10 cellular contexts compared by ENCODE assay signal in genomic region chr17:69060835-69061234, GRCh38. TPM values are rescaled to one million over a fixed set of nuclear protein-coding genes. Genes with fewer than 3 reads are reported as not detected.
DNase-seq lines count a peak whose midpoint lies in the region; ATAC-seq and TF ChIP-seq lines count a peak whose summit lies in the region.
"Had no signal": no experiment of that assay in that cellular context is flagged by ENCODE, and none has a peak within 500 bp of the region (broad histone marks: within the 10 kb centered on the region; RNA-seq: fewer than 3 reads in every experiment).

TSS of gene ABCA9 (minus strand) at chr17:69060927. CDS start at chr17:69051126, 9,801 bp downstream.

- 16 to 25% methylated on average over 2 of the region's 2 CpGs for WGBS in esophagus squamous epithelium, 2 donors

- H3K27me3 Mint-ChIP-seq in nephron progenitor cell (ENCODE audit: low read depth, poor library complexity) = peaks cover 2% of the 10 kb centered on the region

- peaks cover 37% of the 10 kb centered on the region for H3K9me3 Mint-ChIP-seq in nephron progenitor cell

- no peak for TF ChIP-seq POLR2A in esophagus squamous epithelium (IDR thresholded peaks at IDR 0.05)

- H3K4me1 ChIP-seq in esophagus squamous epithelium = peaks cover 0 to 5% (median 0%) of the 10 kb centered on the region in 3 donors
- no peaks in the 10 kb centered on the region for H3K4me1 ChIP-seq in upper lobe of right lung

- H3K27ac Mint-ChIP-seq in nephron progenitor cell = peak within 1 kb of the TSS; percentile 87

- peaks cover 18% of the 10 kb centered on the region for H3K36me3 Mint-ChIP-seq in nephron progenitor cell (ENCODE audit: low read depth)
- H3K36me3 Mint-ChIP-seq: T-cell had no signal

- no peak for TF ChIP-seq CTCF in esophagus squamous epithelium (IDR thresholded peaks at IDR 0.05)
- TF ChIP-seq CTCF in nephron progenitor cell (IDR thresholded peaks at IDR 0.05) = no peak
- no peak for TF ChIP-seq CTCF in upper lobe of right lung (IDR thresholded peaks at IDR 0.05)

- H3K36me3 ChIP-seq in esophagus squamous epithelium (no peaks in the 10 kb centered on the region), upper lobe of right lung (no peaks in the 10 kb centered on the region)

- intact Hi-C loops in esophagus squamous epithelium (cut with DNase I) = no loop called here
- intact Hi-C loops in upper lobe of right lung (cut with DNase I) = no loop called here

- ATAC-seq in upper lobe of right lung = no peak
- ATAC-seq: T-cell had no signal

- H3K4me3 ChIP-seq in esophagus squamous epithelium (peak within 1 kb of the TSS in 1 of 4 donors; percentile 25), upper lobe of right lung (no peak within 1 kb of the TSS)

- H3K9me3 ChIP-seq in esophagus squamous epithelium (no peaks in the 10 kb centered on the region), upper lobe of right lung (no peaks in the 10 kb centered on the region)

- DNase-seq in NCI-H2171 treated with DMSO at 0.1 percent for 48 hours (lab: John Stamatoyannopoulos, UW) (peak; percentile 13), NCI-H2171 (lab: John Stamatoyannopoulos, UW) (no peak), esophagus squamous epithelium (lab: John Stamatoyannopoulos, UW) (no peak), nephron progenitor cell (no peak), upper lobe of right lung (no peak), ecto neural progenitor cell (ENCODE audit: low spot score) (no peak), HPDE6-E6E7 (ENCODE audit: extremely low spot score) (no peak), RPMI8226 (no peak)
- DNase-seq: NCI-H1930, T-cell had no signal

- peak within 1 kb of the TSS in 3 of 4 donors; percentile 30 to 58 (median 48) for H3K27ac ChIP-seq in esophagus squamous epithelium
- no peak within 1 kb of the TSS for H3K27ac ChIP-seq in upper lobe of right lung

- peaks cover 38% of the 10 kb centered on the region for H3K4me1 Mint-ChIP-seq in nephron progenitor cell

- H3K27me3 ChIP-seq in esophagus squamous epithelium (no peaks in the 10 kb centered on the region), upper lobe of right lung (no peaks in the 10 kb centered on the region)

- no peak within 1 kb of the TSS for H3K4me3 Mint-ChIP-seq in nephron progenitor cell
- H3K4me3 Mint-ChIP-seq: T-cell had no signal

RNA-seq across cellular contexts. Expression of gene ABCA9, which starts in this region (rescaled TPM):
- total RNA-seq in esophagus squamous epithelium (10 to 100 TPM in 1 of 4 donors, 1 to 10 TPM in 2, under 1 TPM in 1; 0.34 to 17.4 (median 5.3) TPM), upper lobe of right lung (11.1 TPM)
